ENCODE assay signal across 24 cellular contexts in genomic region chr1:167997037-167997575, GRCh38.
"Had no signal": no experiment of that assay in that cellular context is flagged by ENCODE, and none has a peak within 500 bp of the region (broad histone marks: within the 10 kb centered on the region; RNA-seq: fewer than 3 reads in every experiment).

No MANE protein-coding gene starts in this region.

- H3K27ac ChIP-seq: adrenal gland, body of pancreas, breast epithelium, SJCRH30, SK-N-MC had no signal

- FAIRE-seq: astrocyte had no signal

- ATAC-seq: activated CD4-positive, alpha-beta T cell treated with anti-CD3 and anti-CD28 coated beads for 36 hours; activated CD4-positive, CD25-positive, alpha-beta regulatory T cell treated with anti-CD3 and anti-CD28 coated beads, Interleukin-2, amount 50 U/mL, for 24 hours; activated CD8-positive, alpha-beta T cell treated with anti-CD3 and anti-CD28 coated beads, Interleukin-2, amount 10 ng/mL, durations not matched to agents 7 days and 5 days; activated naive CD4-positive, alpha-beta T cell treated with anti-CD3 and anti-CD28 coated beads, Interleukin-2, amount 50 U/mL, for 72 hours; body of pancreas; WTC11 had no signal

- H3K9me3 ChIP-seq: adrenal gland, body of pancreas, breast epithelium, MG63, SJCRH30 had no signal

- H3K27me3 ChIP-seq: adrenal gland, body of pancreas, breast epithelium, MG63, SJCRH30 had no signal

- DNase-seq: activated CD4-positive, alpha-beta T cell treated with anti-CD3 and anti-CD28 coated beads for 36 hours; activated CD4-positive, alpha-beta T cell treated with anti-CD3 and anti-CD28 coated beads, Interleukin-2, amount 10 ng/mL, durations not matched to agents 7 days and 5 days; activated CD4-positive, alpha-beta T cell treated with anti-CD3 and anti-CD28 coated beads, Interleukin-2, amount 50 U/mL, for 48 hours; activated CD8-positive, alpha-beta T cell treated with anti-CD3 and anti-CD28 coated beads, Interleukin-2, amount 10 ng/mL, durations not matched to agents 7 days and 5 days; activated gamma-delta T cell; activated naive CD4-positive, alpha-beta T cell treated with anti-CD3 and anti-CD28 coated beads for 36 hours; activated T-cell treated with anti-CD3 and anti-CD28 coated beads, Interleukin-2, amount 50 U/mL, for 24 hours; adrenal gland; body of pancreas; MG63; NCI-H1048; NCI-H1694; NCI-H1930; NCI-H2081 treated with DMSO at 0.1 percent for 48 hours; NCI-H345; NCI-H524 treated with DMSO at 0.1 percent for 48 hours; Right ventricle myocardium superior had no signal

- H3K36me3 ChIP-seq: breast epithelium had no signal

- H3K4me1 ChIP-seq: breast epithelium, SJCRH30 had no signal

- H3K4me3 ChIP-seq: adrenal gland, body of pancreas, breast epithelium, MG63, SJCRH30, SK-N-MC had no signal
